Comparison of ENCODE assay signal across 9 cellular contexts in genomic region chr20:5652626-5653573, GRCh38. TPM values are rescaled to one million over a fixed set of nuclear protein-coding genes. Genes with fewer than 3 reads are reported as not detected.
DNase-seq lines count a peak whose midpoint lies in the region; ATAC-seq and TF ChIP-seq lines count a peak whose summit lies in the region.
"Had no signal": no experiment of that assay in that cellular context is flagged by ENCODE, and none has a peak within 500 bp of the region (broad histone marks: within the 10 kb centered on the region; RNA-seq: fewer than 3 reads in every experiment).

No MANE protein-coding gene starts in this region.

- intact Hi-C loops in activated CD4-positive, alpha-beta memory T cell treated with anti-CD3 and anti-CD28 coated beads for 36 hours (cut with micrococcal nuclease): no loop called here
- intact Hi-C loops in PC-9 (cut with micrococcal nuclease; ENCODE audit: unreplicated experiment): no loop called here

- H3K4me3 ChIP-seq in PC-9: no peak overlapping the region
- no peak overlapping the region for H3K4me3 ChIP-seq in subcutaneous abdominal adipose tissue (ENCODE audit: low read depth in 1 of 5, low read length in 5 of 5)
- no peak overlapping the region for H3K4me3 ChIP-seq in smooth muscle cell

- WGBS in smooth muscle cell (ENCODE audit: low lambda C conversion rate): 90% methylated on average over 8 of the region's 8 CpGs

- CTCF ChIA-PET in activated CD4-positive, alpha-beta memory T cell treated with anti-CD3 and anti-CD28 coated beads for 36 hours (lab: Charles Lee): no interaction called here
- CTCF ChIA-PET in activated CD4-positive, alpha-beta memory T cell treated with anti-CD3 and anti-CD28 coated beads, Interleukin-2, amount 10 ng/mL, durations not matched to agents 7 days and 5 days (lab: Charles Lee): interaction anchor here (0.7 kb wide), 1 partner anchor 261 kb away, joined by 4 read pairs; no protein-coding TSS in a partner anchor
- CTCF ChIA-PET in PC-9 (lab: Charles Lee): interaction anchor here (0.7 kb wide), 1 partner anchor 43 kb away, joined by 4 read pairs; no protein-coding TSS in a partner anchor

- peak overlapping the region; percentile 20; the same call in 1 of the 2 replicates for H3K4me2 ChIP-seq in PC-9
- no peak overlapping the region for H3K4me2 ChIP-seq in smooth muscle cell

- H3K4me1 ChIP-seq in PC-9 (replicated peaks; ENCODE audit: insufficient read depth) (peaks cover 76% of the 10 kb centered on the region), subcutaneous abdominal adipose tissue (ENCODE audit: control insufficient read depth in 5 of 5, insufficient read depth in 5 of 5, low read length in 5 of 5) (peaks cover 6 to 24% (median 13%) of the 10 kb centered on the region in 5 donors), smooth muscle cell (ENCODE audit: low read depth) (no peaks in the 10 kb centered on the region)

- no peaks in the 10 kb centered on the region for H3K36me3 ChIP-seq in PC-9 (ENCODE audit: low read depth)
- no peaks in the 10 kb centered on the region for H3K36me3 ChIP-seq in subcutaneous abdominal adipose tissue (ENCODE audit: control insufficient read depth in 5 of 5, insufficient read depth in 5 of 5, low read length in 5 of 5)
- no peaks in the 10 kb centered on the region for H3K36me3 ChIP-seq in smooth muscle cell (ENCODE audit: low read depth)

- no peaks in the 10 kb centered on the region for H3K9me3 Mint-ChIP-seq in activated CD4-positive, alpha-beta memory T cell treated with anti-CD3 and anti-CD28 coated beads for 36 hours
- H3K9me3 Mint-ChIP-seq in activated CD4-positive, alpha-beta memory T cell treated with anti-CD3 and anti-CD28 coated beads, Interleukin-2, amount 10 ng/mL, durations not matched to agents 7 days and 5 days: no peaks in the 10 kb centered on the region
- H3K9me3 Mint-ChIP-seq in effector memory CD8-positive, alpha-beta T cell: no peaks in the 10 kb centered on the region

- POLR2A ChIA-PET in activated CD4-positive, alpha-beta memory T cell treated with anti-CD3 and anti-CD28 coated beads for 36 hours (lab: Charles Lee): no interaction called here
- POLR2A ChIA-PET in activated CD4-positive, alpha-beta memory T cell treated with anti-CD3 and anti-CD28 coated beads, Interleukin-2, amount 10 ng/mL, durations not matched to agents 7 days and 5 days (lab: Charles Lee): no interaction called here
- POLR2A ChIA-PET in PC-9 (lab: Charles Lee; ENCODE audit: unreplicated experiment): interaction anchor here (0.9 kb wide), 1 partner anchor 62 kb away, joined by 3 read pairs; no protein-coding TSS in a partner anchor

- H3K36me3 Mint-ChIP-seq in activated CD4-positive, alpha-beta memory T cell treated with anti-CD3 and anti-CD28 coated beads for 36 hours: no peaks in the 10 kb centered on the region
- H3K36me3 Mint-ChIP-seq in activated CD4-positive, alpha-beta memory T cell treated with anti-CD3 and anti-CD28 coated beads, Interleukin-2, amount 10 ng/mL, durations not matched to agents 7 days and 5 days (ENCODE audit: low read depth): peaks cover 3% of the 10 kb centered on the region
- no peaks in the 10 kb centered on the region for H3K36me3 Mint-ChIP-seq in effector memory CD8-positive, alpha-beta T cell (ENCODE audit: insufficient read depth)

- H3K9me2 ChIP-seq in PC-9 (ENCODE audit: insufficient read depth): no peaks in the 10 kb centered on the region

- TF ChIP-seq CTCF in PC-9 (conservative IDR thresholded peaks at IDR 0.05) (no peak), smooth muscle cell (IDR thresholded peaks at IDR 0.05; ENCODE audit: borderline replicate concordance, insufficient read depth, poor library complexity, severe bottlenecking) (no peak)

- H3K9me3 ChIP-seq in PC-9 (ENCODE audit: insufficient read depth, low read depth) (no peaks in the 10 kb centered on the region), subcutaneous abdominal adipose tissue (ENCODE audit: control insufficient read depth in 5 of 5, low read length in 5 of 5) (no peaks in the 10 kb centered on the region), smooth muscle cell (replicated peaks; ENCODE audit: low read depth) (no peaks in the 10 kb centered on the region)

- H3K27me3 Mint-ChIP-seq in activated CD4-positive, alpha-beta memory T cell treated with anti-CD3 and anti-CD28 coated beads for 36 hours: no peaks in the 10 kb centered on the region
- no peaks in the 10 kb centered on the region for H3K27me3 Mint-ChIP-seq in activated CD4-positive, alpha-beta memory T cell treated with anti-CD3 and anti-CD28 coated beads, Interleukin-2, amount 10 ng/mL, durations not matched to agents 7 days and 5 days
- peaks cover 0 to 18% of the 10 kb centered on the region in 2 donors for H3K27me3 Mint-ChIP-seq in effector memory CD8-positive, alpha-beta T cell

- H3K27me3 ChIP-seq in PC-9 (ENCODE audit: insufficient read depth, low read depth) (no peaks in the 10 kb centered on the region), subcutaneous abdominal adipose tissue (ENCODE audit: control insufficient read depth in 5 of 5, insufficient read depth in 4 of 5, low read length in 5 of 5) (no peaks in the 10 kb centered on the region), smooth muscle cell (ENCODE audit: low read depth) (no peaks in the 10 kb centered on the region)

- no peak for ATAC-seq in effector memory CD8-positive, alpha-beta T cell (replicated peaks)

- H3K9ac ChIP-seq in subcutaneous abdominal adipose tissue (ENCODE audit: low read length in 5 of 5): no peak overlapping the region
- no peak overlapping the region for H3K9ac ChIP-seq in smooth muscle cell (ENCODE audit: low read depth)

- H3K4me3 Mint-ChIP-seq in activated CD4-positive, alpha-beta memory T cell treated with anti-CD3 and anti-CD28 coated beads for 36 hours: no peak overlapping the region
- no peak overlapping the region for H3K4me3 Mint-ChIP-seq in activated CD4-positive, alpha-beta memory T cell treated with anti-CD3 and anti-CD28 coated beads, Interleukin-2, amount 10 ng/mL, durations not matched to agents 7 days and 5 days
- no peak overlapping the region for H3K4me3 Mint-ChIP-seq in effector memory CD8-positive, alpha-beta T cell

- peak overlapping the region; percentile 94 for H3K27ac ChIP-seq in PC-9
- H3K27ac ChIP-seq in subcutaneous abdominal adipose tissue (ENCODE audit: low read depth, low read length): peak overlapping the region; percentile 10
- no peak overlapping the region for H3K27ac ChIP-seq in smooth muscle cell (ENCODE audit: low read depth)

- peaks cover 66% of the 10 kb centered on the region for H3F3A ChIP-seq in PC-9 (ENCODE audit: insufficient read depth, low read depth)
- H3F3A ChIP-seq in smooth muscle cell (ENCODE audit: low read depth): no peaks in the 10 kb centered on the region

- H4K20me1 ChIP-seq in PC-9 (ENCODE audit: insufficient read depth) (no peaks in the 10 kb centered on the region), smooth muscle cell (ENCODE audit: low read depth) (no peaks in the 10 kb centered on the region)

- H3K79me2 ChIP-seq in PC-9 (ENCODE audit: low read depth): no peaks in the 10 kb centered on the region
- no peaks in the 10 kb centered on the region for H3K79me2 ChIP-seq in smooth muscle cell (ENCODE audit: low read depth)

- peaks cover 28% of the 10 kb centered on the region for H3K4me1 Mint-ChIP-seq in activated CD4-positive, alpha-beta memory T cell treated with anti-CD3 and anti-CD28 coated beads for 36 hours (ENCODE audit: low read depth)
- peaks cover 10% of the 10 kb centered on the region for H3K4me1 Mint-ChIP-seq in activated CD4-positive, alpha-beta memory T cell treated with anti-CD3 and anti-CD28 coated beads, Interleukin-2, amount 10 ng/mL, durations not matched to agents 7 days and 5 days
- peaks cover 0 to 1% of the 10 kb centered on the region in 2 donors for H3K4me1 Mint-ChIP-seq in effector memory CD8-positive, alpha-beta T cell (ENCODE audit: low read depth in 2 of 2)

- H2AFZ ChIP-seq in PC-9: no peak overlapping the region
- no peak overlapping the region for H2AFZ ChIP-seq in smooth muscle cell (ENCODE audit: low read depth)

- no TSS peak for BruUV-seq in PC-9 (replicated peaks; lab: Mats Ljungman, UMichigan)

- peak overlapping the region; percentile 11 for H3K27ac Mint-ChIP-seq in activated CD4-positive, alpha-beta memory T cell treated with anti-CD3 and anti-CD28 coated beads for 36 hours
- no peak overlapping the region for H3K27ac Mint-ChIP-seq in activated CD4-positive, alpha-beta memory T cell treated with anti-CD3 and anti-CD28 coated beads, Interleukin-2, amount 10 ng/mL, durations not matched to agents 7 days and 5 days
- H3K27ac Mint-ChIP-seq in effector memory CD8-positive, alpha-beta T cell: no peak overlapping the region

- no peak for DNase-seq in activated CD4-positive, alpha-beta memory T cell treated with anti-CD3 and anti-CD28 coated beads for 36 hours
- no peak for DNase-seq in activated CD4-positive, alpha-beta memory T cell treated with anti-CD3 and anti-CD28 coated beads, Interleukin-2, amount 10 ng/mL, durations not matched to agents 7 days and 5 days
- DNase-seq in PC-9: peak; percentile 60 to 91
- DNase-seq in fibroblast of gingiva (ENCODE audit: low read depth): peak; percentile 71
- DNase-seq in midbrain (lab: John Stamatoyannopoulos, UW): no peak
- DNase-seq in effector memory CD8-positive, alpha-beta T cell: no peak
- no peak for DNase-seq in smooth muscle cell (lab: John Stamatoyannopoulos, UW; ENCODE audit: unreplicated experiment)
- DNase-seq: head of caudate nucleus had no signal

RNA-seq across cellular contexts. Expression of gene GPCPD1, which starts 42.1 kb away (rescaled TPM):
- total RNA-seq in activated CD4-positive, alpha-beta memory T cell treated with anti-CD3 and anti-CD28 coated beads for 36 hours: 10 to 100 TPM; 31.1 to 34.9 TPM
- 10 to 100 TPM; 29.4 to 32.1 TPM for total RNA-seq in activated CD4-positive, alpha-beta memory T cell treated with anti-CD3 and anti-CD28 coated beads, Interleukin-2, amount 10 ng/mL, durations not matched to agents 7 days and 5 days
- total RNA-seq in PC-9 (2021): 12.8 and 24.2 TPM in 2 replicates
- total RNA-seq in smooth muscle cell: 10.0 and 18.6 TPM in 2 replicates
- 7.6 and 9.4 TPM in 2 replicates for polyA plus RNA-seq in smooth muscle cell

Comparison
In these comparisons a context has a peak if more than half of its experiments do, and no peak if none do; other contexts are left out.
1. DNase-seq: peak in PC-9 (2 of 2) and fibroblast of gingiva (single experiment); none in activated CD4-positive, alpha-beta memory T cell treated with anti-CD3 and anti-CD28 coated beads for 36 hours (single experiment), activated CD4-positive, alpha-beta memory T cell treated with anti-CD3 and anti-CD28 coated beads, Interleukin-2, amount 10 ng/mL, durations not matched to agents 7 days and 5 days (single experiment), midbrain (single experiment), effector memory CD8-positive, alpha-beta T cell (0 of 3) and smooth muscle cell (single experiment).